ENCODE assay signal across 22 cellular contexts in the genomic region with DNA sequence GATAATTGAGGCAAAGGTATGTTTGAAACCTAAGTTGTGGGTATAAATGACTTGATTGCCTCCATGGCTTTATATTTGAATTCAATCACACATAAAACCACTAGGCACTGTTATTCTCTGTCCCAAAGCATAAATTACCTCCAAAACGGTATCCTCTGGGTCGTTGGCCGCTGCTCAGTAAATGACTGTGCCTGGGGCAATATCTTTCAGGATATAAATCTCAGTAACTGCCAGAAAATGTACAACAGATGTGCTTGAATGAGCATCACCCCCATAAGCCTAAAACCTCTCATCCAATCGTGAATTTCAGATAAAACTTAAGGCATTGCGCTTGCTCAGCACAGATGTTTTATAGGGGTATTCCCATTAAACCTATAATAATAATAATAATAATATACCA. TPM values are rescaled to one million over a fixed set of nuclear protein-coding genes. Genes with fewer than 3 reads are reported as not detected.
DNase-seq lines count a peak whose midpoint lies in the region; FAIRE-seq and TF ChIP-seq lines count a peak whose summit lies in the region.
"Had no signal": no experiment of that assay in that cellular context is flagged by ENCODE, and none has a peak within 500 bp of the region (broad histone marks: within the 10 kb centered on the region; RNA-seq: fewer than 3 reads in every experiment).

No MANE protein-coding gene starts in this region.

- no peak for FAIRE-seq in kidney (lab: Jason Lieb, UNC)
- FAIRE-seq: GM12891, GM18507, H54 had no signal

- H3K27me3 Mint-ChIP-seq in activated T-helper 1 cell treated with anti-CD3 and anti-CD28 coated beads, Interleukin-12 subunit alpha, Interleukin-12 subunit beta, Interleukin-2, Interleukin-4 antibody, amounts not matched to agents 30 ng/mL and 10 ng/mL and 1 ng/mL, durations not matched to agents 14 hours and 24 hours and 36 hours (ENCODE audit: insufficient read depth): no peaks in the 10 kb centered on the region
- H3K27me3 Mint-ChIP-seq: CD4-positive, alpha-beta memory T cell had no signal

- H3K36me3 Mint-ChIP-seq in activated T-helper 1 cell treated with anti-CD3 and anti-CD28 coated beads, Interleukin-12 subunit alpha, Interleukin-12 subunit beta, Interleukin-2, Interleukin-4 antibody, amounts not matched to agents 30 ng/mL and 10 ng/mL and 1 ng/mL, durations not matched to agents 14 hours and 24 hours and 36 hours (ENCODE audit: low read depth): no peaks in the 10 kb centered on the region
- H3K36me3 Mint-ChIP-seq: CD14-positive monocyte; CD4-positive, alpha-beta memory T cell had no signal

- TF ChIP-seq CTCF in BJ (IDR thresholded peaks at IDR 0.05; ENCODE audit: insufficient read depth, low read depth, low read length) (no peak), HFF-Myc (IDR thresholded peaks at IDR 0.05; ENCODE audit: low read depth, low read length, missing control alignments) (no peak), SK-N-SH (IDR thresholded peaks at IDR 0.05) (no peak), kidney (IDR thresholded peaks at IDR 0.05; ENCODE audit: borderline replicate concordance, extremely low read depth, insufficient read depth) (no peak), esophagus muscularis mucosa (IDR thresholded peaks at IDR 0.05) (no peak)

- WGBS in SK-N-SH (ENCODE audit: low lambda C conversion rate): 32% methylated on average over 5 of the region's 5 CpGs
- WGBS in esophagus muscularis mucosa: 79% methylated on average over 5 of the region's 5 CpGs

- POLR2A ChIA-PET in BJ (lab: Charles Lee): no interaction called here
- POLR2A ChIA-PET in SK-N-SH (lab: Yijun Ruan, JAX): no interaction called here

- H3K4me1 ChIP-seq in SK-N-SH (ENCODE audit: control insufficient read depth in 1 of 2, insufficient read depth in 2 of 2, low read depth in 1 of 2, low read length in 1 of 2) (peaks cover 0 to 17% of the 10 kb centered on the region in 2 experiments; a peak in 2 of 4 replicates), kidney (ENCODE audit: control insufficient read depth in 1 of 2, insufficient read depth in 1 of 2, low read depth in 1 of 2, low read length in 2 of 2) (no peaks in the 10 kb centered on the region), esophagus muscularis mucosa (no peaks in the 10 kb centered on the region)
- H3K4me1 ChIP-seq: BLaER1 had no signal

- TF ChIP-seq POLR2A in esophagus muscularis mucosa (IDR thresholded peaks at IDR 0.05; ENCODE audit: low read depth): no peak

- DNase-seq in BJ (ENCODE audit: low read depth) (peak; percentile 20), HFF-Myc (ENCODE audit: extremely low read depth, low read depth) (peak; percentile 26), SK-N-SH (peak; percentile 58), kidney (no peak), GOT3 (lab: John Stamatoyannopoulos, UW) (no peak), esophagus muscularis mucosa (ENCODE audit: extremely low spot score) (no peak)
- DNase-seq in activated T-helper 1 cell treated with anti-CD3 and anti-CD28 coated beads, Interleukin-12 subunit alpha, Interleukin-12 subunit beta, Interleukin-2, Interleukin-4 antibody, amounts not matched to agents 30 ng/mL and 10 ng/mL and 1 ng/mL, durations not matched to agents 14 hours and 24 hours and 36 hours (ENCODE audit: low spot score): no peak
- DNase-seq: CD4-positive, alpha-beta memory T cell; DMS153; DMS79; GM23248; HCEC 1CT; HFFc6 had no signal

- no peaks in the 10 kb centered on the region for H3K4me1 Mint-ChIP-seq in activated T-helper 1 cell treated with anti-CD3 and anti-CD28 coated beads, Interleukin-12 subunit alpha, Interleukin-12 subunit beta, Interleukin-2, Interleukin-4 antibody, amounts not matched to agents 30 ng/mL and 10 ng/mL and 1 ng/mL, durations not matched to agents 14 hours and 24 hours and 36 hours (ENCODE audit: low read depth)
- H3K4me1 Mint-ChIP-seq: CD14-positive monocyte; CD4-positive, alpha-beta memory T cell had no signal

- no peaks in the 10 kb centered on the region for H3K9me2 ChIP-seq in SK-N-SH

- no peak overlapping the region for H3K27ac Mint-ChIP-seq in activated T-helper 1 cell treated with anti-CD3 and anti-CD28 coated beads, Interleukin-12 subunit alpha, Interleukin-12 subunit beta, Interleukin-2, Interleukin-4 antibody, amounts not matched to agents 30 ng/mL and 10 ng/mL and 1 ng/mL, durations not matched to agents 14 hours and 24 hours and 36 hours
- H3K27ac Mint-ChIP-seq: CD14-positive monocyte; CD4-positive, alpha-beta memory T cell; HFFc6 had no signal

- H3K9ac ChIP-seq in SK-N-SH (no peak overlapping the region), kidney (ENCODE audit: low read length in 2 of 2) (no peak overlapping the region)
- H3K9ac ChIP-seq: BLaER1, GM23248 had no signal

- H2AFZ ChIP-seq in SK-N-SH (ENCODE audit: low read depth): no peak overlapping the region
- H2AFZ ChIP-seq: GM23248 had no signal

- TF ChIP-seq RAD21 in SK-N-SH (IDR thresholded peaks at IDR 0.05; ENCODE audit: low read length): peak; percentile 25; the same call in 1 of the 2 replicates

- no peaks in the 10 kb centered on the region for H4K20me1 ChIP-seq in SK-N-SH (ENCODE audit: insufficient read depth)
- H4K20me1 ChIP-seq: BLaER1 had no signal

- TF ChIP-seq EP300 in SK-N-SH (IDR thresholded peaks at IDR 0.05; ENCODE audit: borderline replicate concordance in 1 of 2, low read depth in 1 of 2, low read length in 1 of 2) (peak in 1 of 2 experiments; percentile 86; a peak in 2 of 4 replicates), esophagus muscularis mucosa (IDR thresholded peaks at IDR 0.05) (no peak)

- no peaks in the 10 kb centered on the region for H3K27me3 ChIP-seq in BJ (ENCODE audit: control insufficient read depth, insufficient read depth, low read length)
- no peaks in the 10 kb centered on the region for H3K27me3 ChIP-seq in SK-N-SH (ENCODE audit: insufficient read depth)
- H3K27me3 ChIP-seq in esophagus muscularis mucosa: no peaks in the 10 kb centered on the region
- H3K27me3 ChIP-seq: BLaER1 had no signal

- H3K27ac ChIP-seq in SK-N-SH (ENCODE audit: low read depth in 2 of 2, low read length in 1 of 2) (no peak overlapping the region; a peak in 1 of 4 replicates), kidney (ENCODE audit: low read depth in 2 of 2, low read length in 2 of 2) (no peak overlapping the region), esophagus muscularis mucosa (replicated peaks in 1 of 4) (no peak overlapping the region)
- H3K27ac ChIP-seq: BLaER1, GM23248, HL-60 had no signal

- H3K4me2 ChIP-seq in SK-N-SH: no peak overlapping the region
- H3K4me2 ChIP-seq: BLaER1 had no signal

- H3K9me3 Mint-ChIP-seq in activated T-helper 1 cell treated with anti-CD3 and anti-CD28 coated beads, Interleukin-12 subunit alpha, Interleukin-12 subunit beta, Interleukin-2, Interleukin-4 antibody, amounts not matched to agents 30 ng/mL and 10 ng/mL and 1 ng/mL, durations not matched to agents 14 hours and 24 hours and 36 hours: no peaks in the 10 kb centered on the region
- H3K9me3 Mint-ChIP-seq: CD4-positive, alpha-beta memory T cell; HFFc6 had no signal

- no peak overlapping the region for H3K4me3 Mint-ChIP-seq in activated T-helper 1 cell treated with anti-CD3 and anti-CD28 coated beads, Interleukin-12 subunit alpha, Interleukin-12 subunit beta, Interleukin-2, Interleukin-4 antibody, amounts not matched to agents 30 ng/mL and 10 ng/mL and 1 ng/mL, durations not matched to agents 14 hours and 24 hours and 36 hours
- H3K4me3 Mint-ChIP-seq: CD14-positive monocyte; CD4-positive, alpha-beta memory T cell; HFFc6 had no signal

- no peaks in the 10 kb centered on the region for H3K79me2 ChIP-seq in SK-N-SH (ENCODE audit: insufficient read depth)

- intact Hi-C loops in kidney (cut with DNase I) (no loop called here), esophagus muscularis mucosa (cut with DNase I) (no loop called here)
- intact Hi-C loops in activated T-helper 1 cell treated with anti-CD3 and anti-CD28 coated beads, Interleukin-12 subunit alpha, Interleukin-12 subunit beta, Interleukin-2, Interleukin-4 antibody, amounts not matched to agents 30 ng/mL and 10 ng/mL and 1 ng/mL, durations not matched to agents 14 hours and 24 hours and 36 hours (cut with micrococcal nuclease): no loop called here

- CTCF ChIA-PET in BJ (lab: Yijun Ruan, JAX) (no interaction called here), SK-N-SH (lab: Yijun Ruan, JAX) (interaction anchor here (1.4 to 8.1 kb wide), 3 partner anchors 14 to 450 kb away, joined by 4 to 67 read pairs (median 32); a partner anchor contains a TSS)

- H3K9me3 ChIP-seq in SK-N-SH: no peaks in the 10 kb centered on the region
- H3K9me3 ChIP-seq in kidney (ENCODE audit: control insufficient read depth in 1 of 2, low read length in 2 of 2): no peaks in the 10 kb centered on the region
- no peaks in the 10 kb centered on the region for H3K9me3 ChIP-seq in esophagus muscularis mucosa
- H3K9me3 ChIP-seq: BLaER1 had no signal

- no peak overlapping the region for H3K4me3 ChIP-seq in BJ (ENCODE audit: low read depth, low read length)
- no peak overlapping the region for H3K4me3 ChIP-seq in HFF-Myc (replicated peaks; ENCODE audit: low read depth, low read length)
- no peak overlapping the region for H3K4me3 ChIP-seq in SK-N-SH (ENCODE audit: low read depth in 2 of 2, low read length in 1 of 2)
- no peak overlapping the region for H3K4me3 ChIP-seq in kidney (ENCODE audit: low read length in 2 of 2)
- H3K4me3 ChIP-seq in esophagus muscularis mucosa: no peak overlapping the region
- H3K4me3 ChIP-seq: BLaER1, GM23248 had no signal

- no peaks in the 10 kb centered on the region for H3F3A ChIP-seq in SK-N-SH (replicated peaks; ENCODE audit: insufficient read depth)

- H3K36me3 ChIP-seq in BJ (ENCODE audit: control insufficient read depth, insufficient read depth, low read length) (no peaks in the 10 kb centered on the region), SK-N-SH (replicated peaks in 1 of 2; ENCODE audit: control insufficient read depth in 1 of 2, insufficient read depth in 2 of 2, low read length in 1 of 2) (no peaks in the 10 kb centered on the region), kidney (ENCODE audit: control insufficient read depth in 1 of 2, insufficient read depth in 2 of 2, low read length in 2 of 2) (no peaks in the 10 kb centered on the region), esophagus muscularis mucosa (no peaks in the 10 kb centered on the region)
- H3K36me3 ChIP-seq: BLaER1 had no signal

TF ChIP-seq in SK-N-SH, 30 proteins besides CTCF, POLR2A, EP300 and RAD21 (continues in another document):
- TF ChIP-seq MXI1 (IDR thresholded peaks at IDR 0.05; ENCODE audit: low read depth, low read length): peak; percentile 37; the same call in 1 of the 2 replicates
- peak; percentile 80 for TF ChIP-seq GATA2 (CRISPR knock-in tag; IDR thresholded peaks at IDR 0.05)
- TF ChIP-seq CHD2 (IDR thresholded peaks at IDR 0.05; ENCODE audit: low read length, partially characterized antibody): peak; percentile 52

RNA-seq across cellular contexts. Expression of a gene that starts 19.0 kb away (rescaled TPM):
- polyA plus RNA-seq in BJ (2011; rRNA removed) (not detected in 2 replicates), SK-N-SH (2012; rRNA removed) (not detected in 2 replicates), kidney (ENCODE audit: insufficient read depth, low read depth, low replicate concordance) (not detected)
- not detected in 2 replicates for polyA minus RNA-seq in BJ (2011; rRNA and poly(A)+ RNA removed)
- polyA plus RNA-seq in SK-N-SH (2012; cell fraction: cytosol; rRNA removed): not detected in 2 replicates
- not detected in 2 replicates for polyA plus RNA-seq in SK-N-SH (2012; cell fraction: nucleus; rRNA removed)
- total RNA-seq in kidney (not detected), esophagus muscularis mucosa (not detected)
- not detected in 2 replicates for total RNA-seq in activated T-helper 1 cell treated with anti-CD3 and anti-CD28 coated beads, Interleukin-12 subunit alpha, Interleukin-12 subunit beta, Interleukin-2, Interleukin-4 antibody, amounts not matched to agents 30 ng/mL and 10 ng/mL and 1 ng/mL, durations not matched to agents 14 hours and 24 hours and 36 hours
- total RNA-seq: A172; CD4-positive, alpha-beta memory T cell; Daoy; G401; GM23248; HFFc6 had no signal
- polyA plus RNA-seq: CD14-positive monocyte; CD4-positive, alpha-beta memory T cell; GM23248 had no signal

Comparison
In these comparisons a context has a peak if more than half of its experiments do, and no peak if none do; other contexts are left out.
1. DNase-seq: peak in BJ (single experiment), HFF-Myc (single experiment) and SK-N-SH (single experiment); none in kidney (single experiment), GOT3 (single experiment), esophagus muscularis mucosa (single experiment) and activated T-helper 1 cell treated with anti-CD3 and anti-CD28 coated beads, Interleukin-12 subunit alpha, Interleukin-12 subunit beta, Interleukin-2, Interleukin-4 antibody, amounts not matched to agents 30 ng/mL and 10 ng/mL and 1 ng/mL, durations not matched to agents 14 hours and 24 hours and 36 hours (single experiment).